ENCODE assay signal across 15 cellular contexts in the genomic region with DNA sequence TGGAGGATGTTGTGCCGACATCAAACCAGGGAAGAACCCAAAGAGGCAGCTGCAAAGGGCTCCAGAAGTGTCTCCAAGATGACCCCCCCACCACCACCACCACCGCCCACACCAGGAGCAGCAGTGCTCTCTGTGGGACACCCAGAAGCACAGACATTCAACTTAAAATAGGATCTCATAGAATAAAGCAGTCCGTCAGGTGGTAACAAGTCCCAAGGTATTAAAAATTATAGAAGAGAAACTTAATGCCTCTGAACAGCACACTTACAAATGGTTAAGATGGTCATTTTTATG.
A peak's percentile ranks its signal among the peaks of the same experiment; 100 is the strongest.
DNase-seq lines count a peak whose midpoint lies in the region; ATAC-seq and TF ChIP-seq lines count a peak whose summit lies in the region.
"Had no signal": no experiment of that assay in that cellular context is flagged by ENCODE, and none has a peak within 500 bp of the region (broad histone marks: within the 10 kb centered on the region; RNA-seq: fewer than 3 reads in every experiment).

No MANE protein-coding gene starts in this region.

- no peaks in the 10 kb centered on the region for H3K36me3 ChIP-seq in breast epithelium
- H3K36me3 ChIP-seq in mucosa of rectum (ENCODE audit: control insufficient read depth in 2 of 2, insufficient read depth in 2 of 2, low read length in 2 of 2) = no peaks in the 10 kb centered on the region
- no peaks in the 10 kb centered on the region for H3K36me3 ChIP-seq in vagina
- H3K36me3 ChIP-seq: SJSA1, suprapubic skin had no signal

- intact Hi-C loops in breast epithelium (cut with DNase I; ENCODE audit: low total_unique reads) = loop anchor here (1.0 kb wide), 1 partner anchor 27 kb away; no protein-coding TSS in a partner anchor
- intact Hi-C loops in MCF 10A (cut with micrococcal nuclease) = loop anchor here (5.0 kb wide), 1 partner anchor 874 kb away; no protein-coding TSS in a partner anchor
- intact Hi-C loops in vagina (cut with DNase I) = no loop called here

- CTCF ChIA-PET in MCF 10A (lab: Yijun Ruan, JAX) = no interaction called here

- TF ChIP-seq CTCF in breast epithelium (IDR thresholded peaks at IDR 0.05) = no peak
- no peak for TF ChIP-seq CTCF in MCF 10A (IDR thresholded peaks at IDR 0.05; ENCODE audit: unreplicated experiment)
- TF ChIP-seq CTCF in type B pancreatic cell (conservative IDR thresholded peaks at IDR 0.05) = no peak
- no peak for TF ChIP-seq CTCF in vagina (IDR thresholded peaks at IDR 0.05)

- H3K9me3 Mint-ChIP-seq in MCF 10A (ENCODE audit: unreplicated experiment) (peaks cover 18% of the 10 kb centered on the region), type B pancreatic cell (peaks cover 5% of the 10 kb centered on the region)

- BruUV-seq in MCF 10A (replicated peaks; lab: Mats Ljungman, UMichigan) = no TSS peak

- no peaks in the 10 kb centered on the region for H3K4me1 ChIP-seq in breast epithelium
- H3K4me1 ChIP-seq in mucosa of rectum (ENCODE audit: control insufficient read depth in 2 of 2, insufficient read depth in 2 of 2, low read length in 2 of 2) = peaks cover 23 to 33% of the 10 kb centered on the region in 2 donors
- H3K4me1 ChIP-seq in vagina = peaks cover 25% of the 10 kb centered on the region
- H3K4me1 ChIP-seq: SJSA1 had no signal

- H3K27me3 ChIP-seq in breast epithelium (no peaks in the 10 kb centered on the region), mucosa of rectum (ENCODE audit: control insufficient read depth in 2 of 2, insufficient read depth in 2 of 2, low read length in 2 of 2) (no peaks in the 10 kb centered on the region), vagina (no peaks in the 10 kb centered on the region)
- H3K27me3 ChIP-seq: SJSA1, suprapubic skin had no signal

- POLR2A ChIA-PET in MCF 10A (lab: Yijun Ruan, JAX) = no interaction called here

- H3K4me1 Mint-ChIP-seq in MCF 10A (ENCODE audit: insufficient read depth, unreplicated experiment) (no peaks in the 10 kb centered on the region), T-helper 17 cell (peaks cover 32% of the 10 kb centered on the region), type B pancreatic cell (ENCODE audit: unreplicated experiment) (peaks cover 30% of the 10 kb centered on the region)

- DNase-seq in breast epithelium (ENCODE audit: low spot score in 2 of 2) (no peak), MCF 10A (ENCODE audit: unreplicated experiment) (no peak), T-helper 17 cell (no peak), type B pancreatic cell (ENCODE audit: extremely low spot score, unreplicated experiment) (no peak), GDM1 (lab: John Stamatoyannopoulos, UW) (no peak), medulla oblongata (ENCODE audit: extremely low spot score) (no peak), vagina (ENCODE audit: extremely low spot score in 2 of 2) (no peak)
- DNase-seq: activated naive CD4-positive, alpha-beta T cell treated with anti-CD3 and anti-CD28 coated beads, Interleukin-2, amount 10 ng/mL, durations not matched to agents 7 days and 5 days; glutamatergic neuron; KBM-7; kidney glomerular epithelial cell had no signal

- H3K9me3 ChIP-seq in breast epithelium = peaks cover 0 to 6% of the 10 kb centered on the region in 2 donors
- no peaks in the 10 kb centered on the region for H3K9me3 ChIP-seq in T-helper 17 cell (ENCODE audit: control insufficient read depth, low read length, poor library complexity, severe bottlenecking)
- peaks cover 0 to 4% of the 10 kb centered on the region in 2 donors for H3K9me3 ChIP-seq in mucosa of rectum (ENCODE audit: control insufficient read depth in 2 of 2, low read length in 2 of 2)
- H3K9me3 ChIP-seq in vagina = peaks cover 5% of the 10 kb centered on the region
- H3K9me3 ChIP-seq: SJSA1, suprapubic skin had no signal

- ATAC-seq in T-helper 17 cell = no peak

- H3K4me3 Mint-ChIP-seq in MCF 10A (ENCODE audit: unreplicated experiment) (no peak overlapping the region), T-helper 17 cell (no peak overlapping the region), type B pancreatic cell (no peak overlapping the region)
- H3K4me3 Mint-ChIP-seq: activated naive CD4-positive, alpha-beta T cell treated with anti-CD3 and anti-CD28 coated beads, Interleukin-2, amount 10 ng/mL, durations not matched to agents 7 days and 5 days; neural crest cell had no signal

- H3K4me3 ChIP-seq in breast epithelium = no peak overlapping the region
- H3K4me3 ChIP-seq in mucosa of rectum (ENCODE audit: low read length in 2 of 2) = no peak overlapping the region
- H3K4me3 ChIP-seq in vagina = no peak overlapping the region
- H3K4me3 ChIP-seq: SJSA1, suprapubic skin had no signal

- H3K27ac ChIP-seq in breast epithelium = peak overlapping the region; percentile 65 to 67
- H3K27ac ChIP-seq in mucosa of rectum (ENCODE audit: low read depth in 2 of 2, low read length in 2 of 2) = peak overlapping the region; percentile 79 to 83
- no peak overlapping the region for H3K27ac ChIP-seq in vagina
- H3K27ac ChIP-seq: SJSA1 had no signal

- H3K27me3 Mint-ChIP-seq in MCF 10A (ENCODE audit: insufficient read depth, unreplicated experiment) = no peaks in the 10 kb centered on the region
- no peaks in the 10 kb centered on the region for H3K27me3 Mint-ChIP-seq in T-helper 17 cell
- no peaks in the 10 kb centered on the region for H3K27me3 Mint-ChIP-seq in type B pancreatic cell

- no peak overlapping the region for H3K27ac Mint-ChIP-seq in MCF 10A (ENCODE audit: low read depth, unreplicated experiment)
- peak overlapping the region; percentile 35 for H3K27ac Mint-ChIP-seq in T-helper 17 cell
- H3K27ac Mint-ChIP-seq in type B pancreatic cell = peak overlapping the region; percentile 79
- H3K27ac Mint-ChIP-seq: activated naive CD4-positive, alpha-beta T cell treated with anti-CD3 and anti-CD28 coated beads, Interleukin-2, amount 10 ng/mL, durations not matched to agents 7 days and 5 days had no signal

- TF ChIP-seq POLR2A in breast epithelium (IDR thresholded peaks at IDR 0.05) (no peak), vagina (IDR thresholded peaks at IDR 0.05) (no peak)

- H3K9ac ChIP-seq in mucosa of rectum (ENCODE audit: low read depth in 1 of 2, low read length in 2 of 2) = peak overlapping the region; percentile 34 to 58

- H3K36me3 Mint-ChIP-seq in MCF 10A (ENCODE audit: insufficient read depth, unreplicated experiment) = no peaks in the 10 kb centered on the region
- H3K36me3 Mint-ChIP-seq in T-helper 17 cell (ENCODE audit: low read depth) = peaks cover 3% of the 10 kb centered on the region
- no peaks in the 10 kb centered on the region for H3K36me3 Mint-ChIP-seq in type B pancreatic cell
